10 cellular contexts compared by ENCODE assay signal in the genomic region with DNA sequence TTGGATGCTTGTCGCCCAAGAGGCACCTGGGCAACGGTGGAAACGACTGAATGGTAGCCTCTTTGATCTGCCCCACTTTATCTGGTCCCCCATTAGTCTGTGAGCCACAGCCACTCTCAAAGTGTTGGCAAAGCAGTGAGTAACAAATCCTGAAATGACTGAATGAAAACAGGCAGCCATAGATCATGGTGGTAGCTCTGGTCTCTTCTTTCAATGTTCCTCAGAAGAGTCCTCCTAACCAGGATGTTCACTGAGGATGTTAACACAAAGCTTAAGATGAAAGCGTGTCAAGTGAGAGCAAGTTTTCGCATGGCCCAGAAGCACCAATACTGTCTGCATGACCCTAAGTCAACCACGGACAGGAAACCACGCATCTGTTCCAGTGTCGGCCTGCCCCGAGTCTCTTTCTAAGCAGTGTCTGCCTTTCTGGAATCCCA.
A peak's percentile ranks its signal among the peaks of the same experiment; 100 is the strongest.
DNase-seq lines count a peak whose midpoint lies in the region; ATAC-seq, FAIRE-seq and TF ChIP-seq lines count a peak whose summit lies in the region.
"Had no signal": no experiment of that assay in that cellular context is flagged by ENCODE, and none has a peak within 500 bp of the region (broad histone marks: within the 10 kb centered on the region; RNA-seq: fewer than 3 reads in every experiment).

No MANE protein-coding gene starts in this region.

- peak overlapping the region; percentile 31 to 74 (median 54); a peak in 19 of 22 replicates for H3K4me2 ChIP-seq in BLaER1 treated with 17β-estradiol and CSF1 and Interleukin-3, amounts not matched to agents 10 nM and 100 nM

- peak overlapping the region in 2 of 4 donors; percentile 75 to 81 for H3K4me3 Mint-ChIP-seq in IgD-negative memory B cell
- H3K4me3 Mint-ChIP-seq in activated naive CD8-positive, alpha-beta T cell, result peak overlapping the region; percentile 87
- no peak overlapping the region for H3K4me3 Mint-ChIP-seq in MCF 10A (ENCODE audit: unreplicated experiment)

- no peak for TF ChIP-seq POLR2A in suprapubic skin (IDR thresholded peaks at IDR 0.05)

- H3K27ac ChIP-seq in BLaER1 treated with 17β-estradiol and CSF1 and Interleukin-3, amounts not matched to agents 10 nM and 100 nM, result peak overlapping the region in 2 of 11 experiments; percentile 3 to 41; a peak in 3 of 22 replicates
- H3K27ac ChIP-seq in suprapubic skin, result no peak overlapping the region

- no peak overlapping the region for H3K4me3 ChIP-seq in BLaER1 treated with 17β-estradiol and CSF1 and Interleukin-3, amounts not matched to agents 10 nM and 100 nM
- no peak overlapping the region for H3K4me3 ChIP-seq in suprapubic skin

- H3K9ac ChIP-seq in BLaER1 treated with 17β-estradiol and CSF1 and Interleukin-3, amounts not matched to agents 10 nM and 100 nM, result no peak overlapping the region

- H3K36me3 Mint-ChIP-seq in IgD-negative memory B cell, result peaks cover 17% of the 10 kb centered on the region
- H3K36me3 Mint-ChIP-seq in activated naive CD8-positive, alpha-beta T cell, result peaks cover 21% of the 10 kb centered on the region
- peaks cover 35% of the 10 kb centered on the region for H3K36me3 Mint-ChIP-seq in MCF 10A (ENCODE audit: insufficient read depth, unreplicated experiment)

- no TSS peak for BruUV-seq in MCF 10A (replicated peaks; lab: Mats Ljungman, UMichigan)

- H4K20me1 ChIP-seq in BLaER1 treated with 17β-estradiol and CSF1 and Interleukin-3, amounts not matched to agents 10 nM and 100 nM, result peaks cover 0 to 7% (median 0%) of the 10 kb centered on the region in 11 experiments; a peak in 2 of 22 replicates

- FAIRE-seq in D721Med (lab: Jason Lieb, UNC), result no peak

- intact Hi-C loops in MCF 10A (cut with micrococcal nuclease), result no loop called here

- CTCF ChIA-PET in MCF 10A (lab: Yijun Ruan, JAX), result interaction anchor here (1.1 kb wide), 1 partner anchor 42 kb away, joined by 3 read pairs; no protein-coding TSS in a partner anchor

- H3K27me3 Mint-ChIP-seq in IgD-negative memory B cell (peaks cover 1% of the 10 kb centered on the region), MCF 10A (ENCODE audit: insufficient read depth, unreplicated experiment) (no peaks in the 10 kb centered on the region)
- H3K27me3 Mint-ChIP-seq in activated naive CD8-positive, alpha-beta T cell, result no peaks in the 10 kb centered on the region

- peaks cover 0 to 20% (median 11%) of the 10 kb centered on the region in 11 experiments; a peak in 13 of 22 replicates for H3K9me3 ChIP-seq in BLaER1 treated with 17β-estradiol and CSF1 and Interleukin-3, amounts not matched to agents 10 nM and 100 nM (replicated peaks in 1 of 11)
- H3K9me3 ChIP-seq in suprapubic skin, result no peaks in the 10 kb centered on the region

- DNase-seq in DMS53 (lab: John Stamatoyannopoulos, UW), result no peak
- DNase-seq in suprapubic skin (ENCODE audit: low spot score in 2 of 2), result no peak
- no peak for DNase-seq in MCF 10A (ENCODE audit: unreplicated experiment)
- DNase-seq in D721Med (ENCODE audit: insufficient read length, low spot score), result no peak
- DNase-seq: C1 segment of cervical spinal cord, Karpas-422 had no signal

- peaks cover 14 to 29% (median 20%) of the 10 kb centered on the region in 11 experiments; a peak in 18 of 22 replicates for H3K36me3 ChIP-seq in BLaER1 treated with 17β-estradiol and CSF1 and Interleukin-3, amounts not matched to agents 10 nM and 100 nM
- peaks cover 27% of the 10 kb centered on the region for H3K36me3 ChIP-seq in suprapubic skin

- H3K4me1 ChIP-seq in BLaER1 treated with 17β-estradiol and CSF1 and Interleukin-3, amounts not matched to agents 10 nM and 100 nM, result peaks cover 32 to 62% (median 50%) of the 10 kb centered on the region in 10 experiments
- no peaks in the 10 kb centered on the region for H3K4me1 ChIP-seq in suprapubic skin

- ATAC-seq in GM21381 (IDR thresholded peaks at IDR 0.05; ENCODE audit: unreplicated experiment), result peak; percentile 51

- H3K4me1 Mint-ChIP-seq in IgD-negative memory B cell (peaks cover 37 to 42% (median 39%) of the 10 kb centered on the region in 3 donors), MCF 10A (ENCODE audit: insufficient read depth, unreplicated experiment) (no peaks in the 10 kb centered on the region)
- H3K4me1 Mint-ChIP-seq in activated naive CD8-positive, alpha-beta T cell (ENCODE audit: low read depth), result peaks cover 86% of the 10 kb centered on the region

- no peak for TF ChIP-seq EP300 in suprapubic skin (IDR thresholded peaks at IDR 0.05)

- no peaks in the 10 kb centered on the region for H3K9me3 Mint-ChIP-seq in IgD-negative memory B cell
- H3K9me3 Mint-ChIP-seq in activated naive CD8-positive, alpha-beta T cell (ENCODE audit: low read depth), result no peaks in the 10 kb centered on the region
- H3K9me3 Mint-ChIP-seq in MCF 10A (ENCODE audit: unreplicated experiment), result no peaks in the 10 kb centered on the region

- POLR2A ChIA-PET in MCF 10A (lab: Yijun Ruan, JAX), result no interaction called here

- H3K27me3 ChIP-seq in BLaER1 treated with 17β-estradiol and CSF1 and Interleukin-3, amounts not matched to agents 10 nM and 100 nM, result no peaks in the 10 kb centered on the region
- H3K27me3 ChIP-seq in suprapubic skin, result no peaks in the 10 kb centered on the region

- H3K27ac Mint-ChIP-seq in IgD-negative memory B cell, result peak overlapping the region in 2 of 3 donors; percentile 83 to 95
- H3K27ac Mint-ChIP-seq in activated naive CD8-positive, alpha-beta T cell, result peak overlapping the region; percentile 99
- H3K27ac Mint-ChIP-seq in MCF 10A (ENCODE audit: low read depth, unreplicated experiment), result no peak overlapping the region

- TF ChIP-seq CTCF in suprapubic skin (IDR thresholded peaks at IDR 0.05) (no peak), MCF 10A (IDR thresholded peaks at IDR 0.05; ENCODE audit: unreplicated experiment) (no peak), D721Med (IDR thresholded peaks at IDR 0.05; ENCODE audit: insufficient read depth, missing control alignments) (no peak)

- 79% methylated on average over 9 of the region's 9 CpGs for WGBS in suprapubic skin
